ENCODE assay signal across 8 cellular contexts in genomic region chr3:170414202-170414663, GRCh38. TPM values are rescaled to one million over a fixed set of nuclear protein-coding genes. Genes with fewer than 3 reads are reported as not detected.
A peak's percentile ranks its signal among the peaks of the same experiment; 100 is the strongest.
DNase-seq lines count a peak whose midpoint lies in the region; ATAC-seq and TF ChIP-seq lines count a peak whose summit lies in the region.

No MANE protein-coding gene starts in this region.

- no peaks in the 10 kb centered on the region for H3K9me3 ChIP-seq in MM.1S (replicated peaks; ENCODE audit: insufficient read depth, low read length)

- in situ Hi-C loops in brain microvascular endothelial cell (cut with HindIII; ENCODE audit: low pct_ligation_motif_present, low sequenced_read_pairs) = no loop called here

- H2AFZ ChIP-seq in MM.1S (ENCODE audit: low read length) = no peak overlapping the region

- H3K27ac ChIP-seq in MM.1S (ENCODE audit: low read length) (no peak overlapping the region), brain microvascular endothelial cell (peak overlapping the region; percentile 53)

- no peaks in the 10 kb centered on the region for H3F3A ChIP-seq in MM.1S (ENCODE audit: insufficient read depth, low read length)

- ATAC-seq in GM19035 (IDR thresholded peaks at IDR 0.05; ENCODE audit: unreplicated experiment) (peak; percentile 76), GM21529 (IDR thresholded peaks at IDR 0.05; ENCODE audit: unreplicated experiment) (no peak)

- H3K4me2 ChIP-seq in MM.1S (ENCODE audit: low read depth, low read length) = no peak overlapping the region

- H3K4me3 ChIP-seq in MM.1S (ENCODE audit: low read length) = no peak overlapping the region
- no peak overlapping the region for H3K4me3 ChIP-seq in brain microvascular endothelial cell (ENCODE audit: low read depth, low read length)

- no peak overlapping the region for H3K9ac ChIP-seq in MM.1S (ENCODE audit: low read length)

- peak; percentile 100 for TF ChIP-seq CTCF in MM.1S (IDR thresholded peaks at IDR 0.05; ENCODE audit: low read length)
- peak; percentile 96 for TF ChIP-seq CTCF in brain microvascular endothelial cell (IDR thresholded peaks at IDR 0.05; ENCODE audit: low read depth, low read length, missing control alignments)

- DNase-seq in COR-L47 (lab: John Stamatoyannopoulos, UW) (peak; percentile 74), MM.1S (peak; percentile 75), RPMI7951 (ENCODE audit: low read depth) (peak; percentile 92), brain microvascular endothelial cell (peak; percentile 76), iris pigment epithelial cell (ENCODE audit: low read depth) (peak; percentile 93)
- DNase-seq in stimulated activated CD4-positive, alpha-beta T cell treated with anti-CD3 and anti-CD28 coated beads, Interleukin-4, amount 100 ng/mL, for 1 hour = peak; percentile 5

- H3K79me2 ChIP-seq in MM.1S (ENCODE audit: low read length) = no peaks in the 10 kb centered on the region

- H3K4me1 ChIP-seq in MM.1S (ENCODE audit: low read length) = no peaks in the 10 kb centered on the region

- H4K20me1 ChIP-seq in MM.1S (ENCODE audit: insufficient read depth, low read length) = no peaks in the 10 kb centered on the region

- H3K36me3 ChIP-seq in MM.1S (replicated peaks; ENCODE audit: insufficient read depth, low read length) = no peaks in the 10 kb centered on the region
- H3K36me3 ChIP-seq in brain microvascular endothelial cell (replicated peaks) = no peaks in the 10 kb centered on the region

- no peaks in the 10 kb centered on the region for H3K27me3 ChIP-seq in MM.1S (replicated peaks; ENCODE audit: insufficient read depth, low read length)
- no peaks in the 10 kb centered on the region for H3K27me3 ChIP-seq in brain microvascular endothelial cell (replicated peaks)

- H3K9me2 ChIP-seq in MM.1S (replicated peaks; ENCODE audit: insufficient read depth, low read length) = no peaks in the 10 kb centered on the region

RNA-seq across cellular contexts. Expression of gene CLDN11, which starts 4.4 kb away (rescaled TPM):
- 32.3 and 34.4 TPM in 2 replicates for total RNA-seq in RPMI7951 (2014; rRNA removed; shearing (Covaris generic))

RNA-seq across cellular contexts. Expression of gene SKIL, which starts 56.7 kb away (rescaled TPM):
- total RNA-seq in RPMI7951 (2014; rRNA removed; shearing (Covaris generic)) = 41.9 and 53.1 TPM in 2 replicates

Comparison
In these comparisons a context has a peak if more than half of its experiments do, and no peak if none do; other contexts are left out.
1. DNase-seq: peak in every context shown above with its lines; median percentile 93 in iris pigment epithelial cell; 92 in RPMI7951; 76 in brain microvascular endothelial cell; 75 in MM.1S; 74 in COR-L47; 5 in stimulated activated CD4-positive, alpha-beta T cell treated with anti-CD3 and anti-CD28 coated beads, Interleukin-4, amount 100 ng/mL, for 1 hour.